ENCODE assay signal across 8 cellular contexts in the genomic region with DNA sequence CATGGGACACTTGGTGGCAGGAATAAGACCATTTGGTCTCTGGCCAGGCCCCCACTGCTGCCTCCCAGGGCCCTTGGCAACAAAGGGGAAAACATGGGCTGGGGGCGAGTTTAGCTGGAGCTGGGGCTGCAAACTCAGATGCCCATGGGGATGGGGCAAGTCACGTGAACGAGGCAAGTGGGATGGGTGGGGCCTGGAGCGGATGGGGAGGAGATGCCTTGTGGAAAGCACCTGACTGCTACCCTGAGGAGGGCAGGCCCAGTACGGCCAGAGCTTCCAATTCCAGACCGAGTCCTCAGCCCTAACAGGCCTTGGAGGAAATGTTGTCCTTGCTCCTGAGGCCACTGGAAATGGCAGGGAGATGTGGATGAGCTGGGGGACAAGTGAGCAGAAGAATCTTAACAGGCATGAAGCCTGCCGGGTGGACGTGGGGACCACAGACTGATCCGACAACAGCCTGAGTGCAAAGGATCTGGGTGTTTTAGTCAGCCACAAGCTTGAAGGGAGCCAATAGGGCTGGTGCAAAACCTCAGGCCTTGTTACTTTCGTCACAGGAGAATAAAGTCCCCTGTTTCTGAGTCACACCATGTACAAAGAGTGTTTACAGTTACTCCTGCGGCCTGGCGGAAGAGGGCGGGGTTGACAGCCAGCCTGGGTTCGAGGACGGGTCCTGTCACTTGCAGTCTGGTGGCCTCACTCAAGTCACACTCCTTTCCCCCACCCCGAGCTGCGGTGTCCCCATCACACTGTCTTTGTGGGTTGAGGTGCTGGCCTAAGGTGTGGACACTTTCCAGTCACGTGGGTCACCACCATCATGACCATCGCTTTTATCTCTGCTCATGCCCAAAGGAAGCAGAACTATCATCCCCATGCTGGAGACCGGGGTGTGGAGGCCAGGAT. TPM values are rescaled to one million over a fixed set of nuclear protein-coding genes. Genes with fewer than 3 reads are reported as not detected.
A peak's percentile ranks its signal among the peaks of the same experiment; 100 is the strongest.
DNase-seq lines count a peak whose midpoint lies in the region; ATAC-seq, FAIRE-seq and TF ChIP-seq lines count a peak whose summit lies in the region.

No MANE protein-coding gene starts in this region.

- H3K4me3 ChIP-seq in mucosa of descending colon (no peak overlapping the region), tibial nerve (no peak overlapping the region)

- peak in 1 of 2 donors; percentile 12 for TF ChIP-seq EP300 in tibial nerve (IDR thresholded peaks at IDR 0.05)

- ATAC-seq in mucosa of descending colon, result peak; percentile 73
- no peak for ATAC-seq in HG03439 (IDR thresholded peaks at IDR 0.05; ENCODE audit: unreplicated experiment)

- peak overlapping the region in 1 of 4 donors; percentile 43 for H3K27ac ChIP-seq in tibial nerve

- H3K9me3 ChIP-seq in mucosa of descending colon (no peaks in the 10 kb centered on the region), tibial nerve (no peaks in the 10 kb centered on the region)

- 84 to 92% methylated on average over 20 of the region's 20 CpGs for WGBS in tibial nerve, 2 donors

- TF ChIP-seq CTCF in mucosa of descending colon (IDR thresholded peaks at IDR 0.05) (no peak), tibial nerve (IDR thresholded peaks at IDR 0.05) (no peak)

- H3K36me3 ChIP-seq in mucosa of descending colon (ENCODE audit: low read depth) (no peaks in the 10 kb centered on the region), tibial nerve (no peaks in the 10 kb centered on the region)

- TF ChIP-seq POLR2A in tibial nerve (IDR thresholded peaks at IDR 0.05), result no peak

- FAIRE-seq in GM19239 (lab: Jason Lieb, UNC), result no peak

- H3K27me3 ChIP-seq in tibial nerve, result no peaks in the 10 kb centered on the region

- intact Hi-C loops in mucosa of descending colon (cut with DNase I, micrococcal nuclease), result no loop called here

- DNase-seq in A172 (ENCODE audit: low spot score), result peak; percentile 42
- DNase-seq in SIG-M5 (lab: John Stamatoyannopoulos, UW), result peak; percentile 21
- DNase-seq in activated gamma-delta T cell (lab: John Stamatoyannopoulos, UW), result peak; percentile 73
- DNase-seq in mucosa of descending colon, result peak; percentile 51 to 88 (median 58)
- no peak for DNase-seq in dedifferentiated amniotic fluid mesenchymal stem cell (ENCODE audit: extremely low spot score)
- no peak for DNase-seq in GM19239 (ENCODE audit: insufficient read length, low spot score)
- DNase-seq in tibial nerve (ENCODE audit: low spot score in 2 of 2), result no peak

- H3K4me1 ChIP-seq in mucosa of descending colon (ENCODE audit: low read depth), result peaks cover 8% of the 10 kb centered on the region
- peaks cover 0 to 10% (median 3%) of the 10 kb centered on the region in 4 donors for H3K4me1 ChIP-seq in tibial nerve

RNA-seq across cellular contexts. Expression of a gene that starts 19.1 kb away (rescaled TPM):
- not detected in 2 replicates for total RNA-seq in A172 (2014; rRNA removed; shearing (Covaris generic))
- 1 to 10 TPM; 3.2 to 6.1 (median 5.0) TPM for total RNA-seq in mucosa of descending colon
- 1 to 10 TPM in 3 of 4 donors, under 1 TPM in 1; 0.22 to 3.3 (median 1.2) TPM for total RNA-seq in tibial nerve

Comparison
In these comparisons a context has a peak if more than half of its experiments do, and no peak if none do; other contexts are left out.
1. DNase-seq: peak in A172 (single experiment), SIG-M5 (single experiment), activated gamma-delta T cell (single experiment) and mucosa of descending colon (3 of 3); none in dedifferentiated amniotic fluid mesenchymal stem cell (single experiment), GM19239 (single experiment) and tibial nerve (0 of 2).